ENCODE assay signal across 8 cellular contexts in the genomic region with DNA sequence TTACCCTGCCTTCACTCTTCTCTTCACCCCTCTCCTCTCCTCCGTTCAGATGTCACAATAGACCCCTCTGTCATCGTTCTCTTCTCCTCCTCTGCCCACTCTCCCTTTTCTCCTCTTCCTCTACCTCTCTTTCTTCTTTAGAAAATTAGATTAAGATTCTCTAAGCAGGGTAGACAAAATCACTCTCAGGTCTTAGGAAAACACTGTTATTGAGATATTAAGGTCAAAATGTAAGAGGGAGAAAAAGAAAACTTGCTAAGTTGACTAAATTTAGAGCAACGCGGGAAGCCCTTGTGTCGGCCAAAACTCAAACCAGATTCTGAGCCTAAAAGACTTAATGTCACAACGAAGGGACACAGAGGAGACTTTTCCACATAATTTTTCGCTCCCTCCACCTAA. TPM values are rescaled to one million over a fixed set of nuclear protein-coding genes. Genes with fewer than 3 reads are reported as not detected.
DNase-seq lines count a peak whose midpoint lies in the region; ATAC-seq and TF ChIP-seq lines count a peak whose summit lies in the region.

No MANE protein-coding gene starts in this region.

- H3K4me2 ChIP-seq in GM23338 = peak overlapping the region; percentile 92

- peaks cover 11% of the 10 kb centered on the region; the same call in 1 of the 2 replicates for H3K4me1 ChIP-seq in GM23338 (ENCODE audit: insufficient read depth)

- POLR2A ChIA-PET in activated CD4-positive, alpha-beta memory T cell treated with anti-CD3 and anti-CD28 coated beads for 36 hours (lab: Charles Lee) = interaction anchor here (1.4 kb wide), 1 partner anchor 313 kb away, joined by 3 read pairs; a partner anchor contains a TSS

- no peak overlapping the region for H3K27ac ChIP-seq in GM23338 (ENCODE audit: low read depth)
- no peak overlapping the region for H3K27ac ChIP-seq in skin epidermis

- H3K4me1 Mint-ChIP-seq in GM23338 = peaks cover 3% of the 10 kb centered on the region; the same call in 2 of the 3 replicates
- peaks cover 16% of the 10 kb centered on the region for H3K4me1 Mint-ChIP-seq in activated CD4-positive, alpha-beta memory T cell treated with anti-CD3 and anti-CD28 coated beads for 36 hours (ENCODE audit: low read depth)
- H3K4me1 Mint-ChIP-seq in glutamatergic neuron (ENCODE audit: low read depth, unreplicated experiment) = peaks cover 2% of the 10 kb centered on the region

- H3K4me3 Mint-ChIP-seq in GM23338 (peak overlapping the region; percentile 91), glutamatergic neuron (ENCODE audit: unreplicated experiment) (peak overlapping the region; percentile 90)
- peak overlapping the region; percentile 81 for H3K4me3 Mint-ChIP-seq in activated CD4-positive, alpha-beta memory T cell treated with anti-CD3 and anti-CD28 coated beads for 36 hours

- H3K27me3 Mint-ChIP-seq in GM23338 (ENCODE audit: insufficient read depth, low read depth, poor library complexity) (peaks cover 12% of the 10 kb centered on the region), glutamatergic neuron (ENCODE audit: unreplicated experiment) (peaks cover 3% of the 10 kb centered on the region)
- H3K27me3 Mint-ChIP-seq in activated CD4-positive, alpha-beta memory T cell treated with anti-CD3 and anti-CD28 coated beads for 36 hours = peaks cover 43% of the 10 kb centered on the region

- peaks cover 15% of the 10 kb centered on the region for H3K27me3 ChIP-seq in GM23338 (ENCODE audit: insufficient read depth)

- TF ChIP-seq CTCF in GM23338 (conservative IDR thresholded peaks at IDR 0.05; ENCODE audit: low read depth in 2 of 2) (no peak), glutamatergic neuron (IDR thresholded peaks at IDR 0.05; ENCODE audit: partially characterized antibody, unreplicated experiment) (no peak)

- no peaks in the 10 kb centered on the region for H3K36me3 ChIP-seq in GM23338 (ENCODE audit: insufficient read depth)

- no peaks in the 10 kb centered on the region for H4K20me1 ChIP-seq in GM23338 (replicated peaks; ENCODE audit: insufficient read depth)

- H3K36me3 Mint-ChIP-seq in GM23338 (ENCODE audit: low read depth) = peaks cover 3% of the 10 kb centered on the region; the same call in 1 of the 3 replicates
- peaks cover 6% of the 10 kb centered on the region for H3K36me3 Mint-ChIP-seq in activated CD4-positive, alpha-beta memory T cell treated with anti-CD3 and anti-CD28 coated beads for 36 hours
- no peaks in the 10 kb centered on the region for H3K36me3 Mint-ChIP-seq in glutamatergic neuron (ENCODE audit: unreplicated experiment)

- peak overlapping the region; percentile 70 for H3K4me3 ChIP-seq in GM23338
- peak overlapping the region; percentile 11 to 32 (median 17) for H3K4me3 ChIP-seq in skin epidermis

- peaks cover 4% of the 10 kb centered on the region; the same call in 2 of the 3 replicates for H3K9me3 Mint-ChIP-seq in GM23338
- peaks cover 2% of the 10 kb centered on the region for H3K9me3 Mint-ChIP-seq in activated CD4-positive, alpha-beta memory T cell treated with anti-CD3 and anti-CD28 coated beads for 36 hours
- H3K9me3 Mint-ChIP-seq in glutamatergic neuron (ENCODE audit: unreplicated experiment) = peaks cover 3% of the 10 kb centered on the region

- H3F3A ChIP-seq in GM23338 (replicated peaks; ENCODE audit: low read depth) = no peaks in the 10 kb centered on the region; the same call in 1 of the 2 replicates

- CTCF ChIA-PET in activated CD4-positive, alpha-beta memory T cell treated with anti-CD3 and anti-CD28 coated beads for 36 hours (lab: Charles Lee) = interaction anchor here (1.1 to 1.3 kb wide), 3 partner anchors 13 to 24 kb away, joined by 3 to 5 read pairs (median 4); no protein-coding TSS in a partner anchor

- no peaks in the 10 kb centered on the region for H3K79me2 ChIP-seq in GM23338 (replicated peaks; ENCODE audit: insufficient read depth)

- no peaks in the 10 kb centered on the region for H3K9me2 ChIP-seq in GM23338 (ENCODE audit: insufficient read depth)

- peak overlapping the region; percentile 100 for H2AFZ ChIP-seq in GM23338

- intact Hi-C loops in activated CD4-positive, alpha-beta memory T cell treated with anti-CD3 and anti-CD28 coated beads for 36 hours (cut with micrococcal nuclease) = loop anchor here (2.0 kb wide), 1 partner anchor 16 kb away; no protein-coding TSS in a partner anchor

- ATAC-seq in GM23338 = peak; percentile 29
- no peak for ATAC-seq in GM21526 (IDR thresholded peaks at IDR 0.05; ENCODE audit: low FRiP score, unreplicated experiment)
- no peak for ATAC-seq in HG02970 (IDR thresholded peaks at IDR 0.05; ENCODE audit: low FRiP score, unreplicated experiment)

- no peak for DNase-seq in GM23338 (ENCODE audit: low spot score)
- DNase-seq in activated CD4-positive, alpha-beta memory T cell treated with anti-CD3 and anti-CD28 coated beads for 36 hours = no peak
- DNase-seq in glutamatergic neuron = no peak
- no peak for DNase-seq in glomerular visceral epithelial cell (ENCODE audit: extremely low spot score)
- DNase-seq in NCI-H1436 (lab: John Stamatoyannopoulos, UW) = no peak

- H3K27ac Mint-ChIP-seq in GM23338 (no peak overlapping the region), glutamatergic neuron (ENCODE audit: unreplicated experiment) (no peak overlapping the region)
- no peak overlapping the region for H3K27ac Mint-ChIP-seq in activated CD4-positive, alpha-beta memory T cell treated with anti-CD3 and anti-CD28 coated beads for 36 hours

TF ChIP-seq in GM23338, 12 proteins besides CTCF, POLR2A, EP300 and RAD21 (continues in another document):
- no peak for TF ChIP-seq CREB1 (CRISPR knock-in tag; IDR thresholded peaks at IDR 0.05; ENCODE audit: low read depth)
- TF ChIP-seq NANOG (IDR thresholded peaks at IDR 0.05; ENCODE audit: borderline replicate concordance) = no peak
- TF ChIP-seq, protein P1, sequence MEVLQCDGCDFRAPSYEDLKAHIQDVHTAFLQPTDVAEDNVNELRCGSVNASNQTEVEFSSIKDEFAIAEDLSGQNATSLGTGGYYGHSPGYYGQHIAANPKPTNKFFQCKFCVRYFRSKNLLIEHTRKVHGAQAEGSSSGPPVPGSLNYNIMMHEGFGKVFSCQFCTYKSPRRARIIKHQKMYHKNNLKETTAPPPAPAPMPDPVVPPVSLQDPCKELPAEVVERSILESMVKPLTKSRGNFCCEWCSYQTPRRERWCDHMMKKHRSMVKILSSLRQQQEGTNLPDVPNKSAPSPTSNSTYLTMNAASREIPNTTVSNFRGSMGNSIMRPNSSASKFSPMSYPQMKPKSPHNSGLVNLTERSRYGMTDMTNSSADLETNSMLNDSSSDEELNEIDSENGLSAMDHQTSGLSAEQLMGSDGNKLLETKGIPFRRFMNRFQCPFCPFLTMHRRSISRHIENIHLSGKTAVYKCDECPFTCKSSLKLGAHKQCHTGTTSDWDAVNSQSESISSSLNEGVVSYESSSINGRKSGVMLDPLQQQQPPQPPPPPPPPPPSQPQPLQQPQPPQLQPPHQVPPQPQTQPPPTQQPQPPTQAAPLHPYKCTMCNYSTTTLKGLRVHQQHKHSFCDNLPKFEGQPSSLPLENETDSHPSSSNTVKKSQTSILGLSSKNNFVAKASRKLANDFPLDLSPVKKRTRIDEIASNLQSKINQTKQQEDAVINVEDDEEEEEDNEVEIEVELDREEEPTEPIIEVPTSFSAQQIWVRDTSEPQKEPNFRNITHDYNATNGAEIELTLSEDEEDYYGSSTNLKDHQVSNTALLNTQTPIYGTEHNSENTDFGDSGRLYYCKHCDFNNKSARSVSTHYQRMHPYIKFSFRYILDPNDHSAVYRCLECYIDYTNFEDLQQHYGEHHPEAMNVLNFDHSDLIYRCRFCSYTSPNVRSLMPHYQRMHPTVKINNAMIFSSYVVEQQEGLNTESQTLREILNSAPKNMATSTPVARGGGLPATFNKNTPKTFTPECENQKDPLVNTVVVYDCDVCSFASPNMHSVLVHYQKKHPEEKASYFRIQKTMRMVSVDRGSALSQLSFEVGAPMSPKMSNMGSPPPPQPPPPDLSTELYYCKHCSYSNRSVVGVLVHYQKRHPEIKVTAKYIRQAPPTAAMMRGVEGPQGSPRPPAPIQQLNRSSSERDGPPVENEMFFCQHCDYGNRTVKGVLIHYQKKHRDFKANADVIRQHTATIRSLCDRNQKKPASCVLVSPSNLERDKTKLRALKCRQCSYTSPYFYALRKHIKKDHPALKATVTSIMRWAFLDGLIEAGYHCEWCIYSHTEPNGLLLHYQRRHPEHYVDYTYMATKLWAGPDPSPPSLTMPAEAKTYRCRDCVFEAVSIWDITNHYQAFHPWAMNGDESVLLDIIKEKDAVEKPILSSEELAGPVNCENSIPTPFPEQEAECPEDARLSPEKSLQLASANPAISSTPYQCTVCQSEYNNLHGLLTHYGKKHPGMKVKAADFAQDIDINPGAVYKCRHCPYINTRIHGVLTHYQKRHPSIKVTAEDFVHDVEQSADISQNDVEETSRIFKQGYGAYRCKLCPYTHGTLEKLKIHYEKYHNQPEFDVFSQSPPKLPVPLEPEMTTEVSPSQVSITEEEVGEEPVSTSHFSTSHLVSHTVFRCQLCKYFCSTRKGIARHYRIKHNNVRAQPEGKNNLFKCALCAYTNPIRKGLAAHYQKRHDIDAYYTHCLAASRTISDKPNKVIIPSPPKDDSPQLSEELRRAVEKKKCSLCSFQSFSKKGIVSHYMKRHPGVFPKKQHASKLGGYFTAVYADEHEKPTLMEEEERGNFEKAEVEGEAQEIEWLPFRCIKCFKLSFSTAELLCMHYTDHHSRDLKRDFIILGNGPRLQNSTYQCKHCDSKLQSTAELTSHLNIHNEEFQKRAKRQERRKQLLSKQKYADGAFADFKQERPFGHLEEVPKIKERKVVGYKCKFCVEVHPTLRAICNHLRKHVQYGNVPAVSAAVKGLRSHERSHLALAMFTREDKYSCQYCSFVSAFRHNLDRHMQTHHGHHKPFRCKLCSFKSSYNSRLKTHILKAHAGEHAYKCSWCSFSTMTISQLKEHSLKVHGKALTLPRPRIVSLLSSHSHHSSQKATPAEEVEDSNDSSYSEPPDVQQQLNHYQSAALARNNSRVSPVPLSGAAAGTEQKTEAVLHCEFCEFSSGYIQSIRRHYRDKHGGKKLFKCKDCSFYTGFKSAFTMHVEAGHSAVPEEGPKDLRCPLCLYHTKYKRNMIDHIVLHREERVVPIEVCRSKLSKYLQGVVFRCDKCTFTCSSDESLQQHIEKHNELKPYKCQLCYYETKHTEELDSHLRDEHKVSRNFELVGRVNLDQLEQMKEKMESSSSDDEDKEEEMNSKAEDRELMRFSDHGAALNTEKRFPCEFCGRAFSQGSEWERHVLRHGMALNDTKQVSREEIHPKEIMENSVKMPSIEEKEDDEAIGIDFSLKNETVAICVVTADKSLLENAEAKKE (CRISPR knock-in tag; IDR thresholded peaks at IDR 0.05) = no peak
- no peak for TF ChIP-seq ZNF114 (CRISPR knock-in tag; IDR thresholded peaks at IDR 0.05)

RNA-seq across cellular contexts. Expression of a gene that starts 22.1 kb away (rescaled TPM):
- total RNA-seq in GM23338 (2014; rRNA removed; shearing (Covaris generic)) = 7.7 and 10.6 TPM in 2 replicates
- polyA plus RNA-seq in GM23338 (2016; fragmentation: Nextera tagmentation; extraction: Ambion mirVana) = 4.9 and 6.0 TPM in 2 replicates
- total RNA-seq in activated CD4-positive, alpha-beta memory T cell treated with anti-CD3 and anti-CD28 coated beads for 36 hours = 10 to 100 TPM; 12.2 to 12.7 TPM
- total RNA-seq in glutamatergic neuron (ENCODE audit: unreplicated experiment) = 10.8 TPM
